ENCODE assay signal across 16 cellular contexts in genomic region chr4:2651998-2652397, GRCh38.
DNase-seq lines count a peak whose midpoint lies in the region; ATAC-seq and TF ChIP-seq lines count a peak whose summit lies in the region.
"Had no signal": no experiment of that assay in that cellular context is flagged by ENCODE, and none has a peak within 500 bp of the region (broad histone marks: within the 10 kb centered on the region; RNA-seq: fewer than 3 reads in every experiment).

No MANE protein-coding gene starts in this region.

- no peak overlapping the region for H2BK120ac ChIP-seq in H9 (ENCODE audit: low read depth, low read length, poor library complexity, severe bottlenecking)

- H3K9ac ChIP-seq in H9 (ENCODE audit: extremely low read depth, insufficient read length, low read length) (no peak overlapping the region), MM.1S (ENCODE audit: low read length) (no peak overlapping the region)

- no peak overlapping the region for H3K56ac ChIP-seq in H9 (ENCODE audit: insufficient read length, low read depth, low read length)

- H3K23me2 ChIP-seq in H9 (ENCODE audit: insufficient read length, low read depth, low read length, poor library complexity, severe bottlenecking), result no peaks in the 10 kb centered on the region

- H3K27me3 Mint-ChIP-seq in activated CD4-positive, alpha-beta T cell treated with anti-CD3 and anti-CD28 coated beads, Interleukin-2, amount 10 ng/mL, durations not matched to agents 7 days and 5 days, result no peaks in the 10 kb centered on the region
- no peaks in the 10 kb centered on the region for H3K27me3 Mint-ChIP-seq in H9 (ENCODE audit: low read depth)
- no peaks in the 10 kb centered on the region for H3K27me3 Mint-ChIP-seq in activated T-helper 2 cell treated with anti-CD3 and anti-CD28 coated beads, Interferon-gamma antibody, Interleukin-2, Interleukin-4, amounts not matched to agents 10 μg/mL and 5 μg/mL and 100 μg/mL, durations not matched to agents 14 hours and 24 hours and 36 hours (ENCODE audit: low read depth)
- H3K27me3 Mint-ChIP-seq in natural killer cell treated with Interleukin-12 subunit alpha and Interleukin-12 subunit beta and Interleukin-15 and Interleukin-18, amount 100 ng/mL, for 72 hours, result no peaks in the 10 kb centered on the region
- H3K27me3 Mint-ChIP-seq: brain had no signal

- no peak overlapping the region for H3K4me2 ChIP-seq in H9 (ENCODE audit: insufficient read depth, insufficient read length, low read length)
- H3K4me2 ChIP-seq in MM.1S (ENCODE audit: low read depth, low read length), result no peak overlapping the region

- H3K9me3 ChIP-seq in H9 (ENCODE audit: control insufficient read depth, low read depth, low read length) (no peaks in the 10 kb centered on the region), MM.1S (replicated peaks; ENCODE audit: insufficient read depth, low read length) (no peaks in the 10 kb centered on the region)
- H3K9me3 ChIP-seq: esophagus muscularis mucosa had no signal

- no peak for TF ChIP-seq CTCF in H9 (conservative IDR thresholded peaks at IDR 0.05)
- no peak for TF ChIP-seq CTCF in MM.1S (IDR thresholded peaks at IDR 0.05; ENCODE audit: low read length)

- H4K91ac ChIP-seq in H9 (ENCODE audit: insufficient read length, low read depth, low read length), result no peak overlapping the region

- no peak overlapping the region for H3K4me3 Mint-ChIP-seq in activated CD4-positive, alpha-beta T cell treated with anti-CD3 and anti-CD28 coated beads, Interleukin-2, amount 10 ng/mL, durations not matched to agents 7 days and 5 days
- H3K4me3 Mint-ChIP-seq in H9, result no peak overlapping the region
- H3K4me3 Mint-ChIP-seq in activated T-helper 2 cell treated with anti-CD3 and anti-CD28 coated beads, Interferon-gamma antibody, Interleukin-2, Interleukin-4, amounts not matched to agents 10 μg/mL and 5 μg/mL and 100 μg/mL, durations not matched to agents 14 hours and 24 hours and 36 hours (ENCODE audit: low read depth), result no peak overlapping the region
- no peak overlapping the region for H3K4me3 Mint-ChIP-seq in natural killer cell treated with Interleukin-12 subunit alpha and Interleukin-12 subunit beta and Interleukin-15 and Interleukin-18, amount 100 ng/mL, for 72 hours
- H3K4me3 Mint-ChIP-seq: brain had no signal

- H2BK5ac ChIP-seq in H9 (ENCODE audit: insufficient read length, low read length), result no peak overlapping the region

- no peak overlapping the region for H3K4me3 ChIP-seq in MM.1S (ENCODE audit: low read length)
- H3K4me3 ChIP-seq: dorsolateral prefrontal cortex, esophagus muscularis mucosa had no signal

- no peak overlapping the region for H3K4ac ChIP-seq in H9 (ENCODE audit: low read depth, low read length)

- H3F3A ChIP-seq in MM.1S (ENCODE audit: insufficient read depth, low read length), result no peaks in the 10 kb centered on the region

- peaks cover 34% of the 10 kb centered on the region for H3K36me3 Mint-ChIP-seq in activated CD4-positive, alpha-beta T cell treated with anti-CD3 and anti-CD28 coated beads, Interleukin-2, amount 10 ng/mL, durations not matched to agents 7 days and 5 days (ENCODE audit: low read depth)
- H3K36me3 Mint-ChIP-seq in H9 (ENCODE audit: insufficient read depth in 1 of 3, low read depth in 3 of 3), result peaks cover 29 to 58% (median 47%) of the 10 kb centered on the region in 3 experiments
- H3K36me3 Mint-ChIP-seq in activated T-helper 2 cell treated with anti-CD3 and anti-CD28 coated beads, Interferon-gamma antibody, Interleukin-2, Interleukin-4, amounts not matched to agents 10 μg/mL and 5 μg/mL and 100 μg/mL, durations not matched to agents 14 hours and 24 hours and 36 hours (ENCODE audit: low read depth), result peaks cover 59% of the 10 kb centered on the region
- H3K36me3 Mint-ChIP-seq in natural killer cell treated with Interleukin-12 subunit alpha and Interleukin-12 subunit beta and Interleukin-15 and Interleukin-18, amount 100 ng/mL, for 72 hours, result peaks cover 8% of the 10 kb centered on the region

- H2BK12ac ChIP-seq in H9 (ENCODE audit: insufficient read length, low read depth, low read length), result no peak overlapping the region

- H2BK15ac ChIP-seq in H9 (ENCODE audit: low read depth, low read length), result no peak overlapping the region

- H3K27me3 ChIP-seq in H9 (ENCODE audit: insufficient read depth, low read length) (no peaks in the 10 kb centered on the region), MM.1S (replicated peaks; ENCODE audit: insufficient read depth, low read length) (no peaks in the 10 kb centered on the region)
- H3K27me3 ChIP-seq: dorsolateral prefrontal cortex, esophagus muscularis mucosa had no signal

- WGBS in H9 (ENCODE audit: extremely low coverage, insufficient read length, low lambda C conversion rate), result no CpG with 5 or more reads among the region's 2 CpGs

- no peak for DNase-seq in activated CD4-positive, alpha-beta T cell treated with anti-CD3 and anti-CD28 coated beads, Interleukin-2, amount 10 ng/mL, durations not matched to agents 7 days and 5 days
- no peak for DNase-seq in activated CD4-positive, alpha-beta T cell treated with anti-CD3 and anti-CD28 coated beads, Interleukin-2, amount 50 U/mL, for 4 hours
- DNase-seq in H9 (no peak), germinal center (ENCODE audit: low spot score) (no peak), MM.1S (no peak)
- no peak for DNase-seq in activated T-helper 2 cell treated with anti-CD3 and anti-CD28 coated beads, Interferon-gamma antibody, Interleukin-2, Interleukin-4, amounts not matched to agents 10 μg/mL and 5 μg/mL and 100 μg/mL, durations not matched to agents 14 hours and 24 hours and 36 hours (ENCODE audit: low spot score)
- no peak for DNase-seq in natural killer cell treated with Interleukin-12 subunit alpha and Interleukin-12 subunit beta and Interleukin-15 and Interleukin-18, amount 100 ng/mL, for 72 hours (ENCODE audit: low spot score)
- DNase-seq: activated CD4-positive, alpha-beta T cell treated with anti-CD3 and anti-CD28 coated beads for 1 hour; activated gamma-delta T cell; dorsolateral prefrontal cortex; mammary epithelial cell; NCI-H1105; retina had no signal

- H3K9me3 Mint-ChIP-seq in activated CD4-positive, alpha-beta T cell treated with anti-CD3 and anti-CD28 coated beads, Interleukin-2, amount 10 ng/mL, durations not matched to agents 7 days and 5 days, result no peaks in the 10 kb centered on the region
- no peaks in the 10 kb centered on the region for H3K9me3 Mint-ChIP-seq in H9
- H3K9me3 Mint-ChIP-seq in activated T-helper 2 cell treated with anti-CD3 and anti-CD28 coated beads, Interferon-gamma antibody, Interleukin-2, Interleukin-4, amounts not matched to agents 10 μg/mL and 5 μg/mL and 100 μg/mL, durations not matched to agents 14 hours and 24 hours and 36 hours, result no peaks in the 10 kb centered on the region
- no peaks in the 10 kb centered on the region for H3K9me3 Mint-ChIP-seq in natural killer cell treated with Interleukin-12 subunit alpha and Interleukin-12 subunit beta and Interleukin-15 and Interleukin-18, amount 100 ng/mL, for 72 hours
- H3K9me3 Mint-ChIP-seq: brain had no signal

- no peaks in the 10 kb centered on the region for H3K36me3 ChIP-seq in MM.1S (replicated peaks; ENCODE audit: insufficient read depth, low read length)

- CTCF ChIA-PET in activated CD4-positive, alpha-beta T cell treated with anti-CD3 and anti-CD28 coated beads, Interleukin-2, amount 10 ng/mL, durations not matched to agents 7 days and 5 days (lab: Charles Lee), result no interaction called here

- H2BK20ac ChIP-seq in H9 (ENCODE audit: low read depth, low read length, poor library complexity, severe bottlenecking), result no peak overlapping the region

- no peaks in the 10 kb centered on the region for H3K9me2 ChIP-seq in MM.1S (replicated peaks; ENCODE audit: insufficient read depth, low read length)

- H4K5ac ChIP-seq in H9 (ENCODE audit: insufficient read length, low read depth, low read length), result no peak overlapping the region

- H3K27ac Mint-ChIP-seq in activated CD4-positive, alpha-beta T cell treated with anti-CD3 and anti-CD28 coated beads, Interleukin-2, amount 10 ng/mL, durations not matched to agents 7 days and 5 days, result peak overlapping the region; percentile 77
- H3K27ac Mint-ChIP-seq in H9, result peak overlapping the region in 2 of 3 experiments; percentile 24 to 42; a peak in 4 of 7 replicates
- peak overlapping the region; percentile 51 for H3K27ac Mint-ChIP-seq in activated T-helper 2 cell treated with anti-CD3 and anti-CD28 coated beads, Interferon-gamma antibody, Interleukin-2, Interleukin-4, amounts not matched to agents 10 μg/mL and 5 μg/mL and 100 μg/mL, durations not matched to agents 14 hours and 24 hours and 36 hours
- H3K27ac Mint-ChIP-seq in natural killer cell treated with Interleukin-12 subunit alpha and Interleukin-12 subunit beta and Interleukin-15 and Interleukin-18, amount 100 ng/mL, for 72 hours, result peak overlapping the region; percentile 10 to 55

- H3K23ac ChIP-seq in H9 (ENCODE audit: insufficient read length, low read depth, low read length), result no peak overlapping the region

- ATAC-seq in natural killer cell treated with Interleukin-12 subunit alpha and Interleukin-12 subunit beta and Interleukin-15 and Interleukin-18, amount 100 ng/mL, for 72 hours, result no peak
- ATAC-seq in HG02642 (IDR thresholded peaks at IDR 0.05; ENCODE audit: poor library complexity, unreplicated experiment), result no peak

- H3K18ac ChIP-seq in H9 (ENCODE audit: insufficient read length, low read depth, low read length), result no peak overlapping the region

- H2AFZ ChIP-seq in H9 (ENCODE audit: low read length) (no peak overlapping the region), MM.1S (ENCODE audit: low read length) (no peak overlapping the region)

- POLR2A ChIA-PET in activated CD4-positive, alpha-beta T cell treated with anti-CD3 and anti-CD28 coated beads, Interleukin-2, amount 10 ng/mL, durations not matched to agents 7 days and 5 days (lab: Charles Lee), result no interaction called here

- H3K79me2 ChIP-seq in H9 (ENCODE audit: insufficient read depth, low read length) (no peaks in the 10 kb centered on the region), MM.1S (ENCODE audit: low read length) (no peaks in the 10 kb centered on the region)

- H4K20me1 ChIP-seq in H9 (ENCODE audit: control insufficient read depth, insufficient read depth, insufficient read length) (no peaks in the 10 kb centered on the region), MM.1S (ENCODE audit: insufficient read depth, low read length) (no peaks in the 10 kb centered on the region)

- no peak overlapping the region for H3T11ph ChIP-seq in H9 (ENCODE audit: low read length)

- no peak overlapping the region for H4K8ac ChIP-seq in H9 (replicated peaks; ENCODE audit: insufficient read length, low read depth, low read length)

- H3K27ac ChIP-seq in H9 (ENCODE audit: insufficient read length, low read depth, low read length) (no peak overlapping the region), MM.1S (ENCODE audit: low read length) (no peak overlapping the region)
- H3K27ac ChIP-seq: dorsolateral prefrontal cortex, esophagus muscularis mucosa had no signal

- intact Hi-C loops in activated T-helper 2 cell treated with anti-CD3 and anti-CD28 coated beads, Interferon-gamma antibody, Interleukin-2, Interleukin-4, amounts not matched to agents 10 μg/mL and 5 μg/mL and 100 μg/mL, durations not matched to agents 14 hours and 24 hours and 36 hours (cut with micrococcal nuclease), result no loop called here

- H3K4me1 ChIP-seq in H9 (ENCODE audit: insufficient read depth, low read length), result no peaks in the 10 kb centered on the region
- H3K4me1 ChIP-seq in MM.1S (ENCODE audit: low read length), result no peaks in the 10 kb centered on the region
- H3K4me1 ChIP-seq: esophagus muscularis mucosa had no signal

- peaks cover 18% of the 10 kb centered on the region for H3K4me1 Mint-ChIP-seq in activated CD4-positive, alpha-beta T cell treated with anti-CD3 and anti-CD28 coated beads, Interleukin-2, amount 10 ng/mL, durations not matched to agents 7 days and 5 days
- H3K4me1 Mint-ChIP-seq in H9, result peaks cover 5 to 6% of the 10 kb centered on the region in 2 experiments; a peak in 2 of 4 replicates
- H3K4me1 Mint-ChIP-seq in activated T-helper 2 cell treated with anti-CD3 and anti-CD28 coated beads, Interferon-gamma antibody, Interleukin-2, Interleukin-4, amounts not matched to agents 10 μg/mL and 5 μg/mL and 100 μg/mL, durations not matched to agents 14 hours and 24 hours and 36 hours (ENCODE audit: low read depth), result peaks cover 24% of the 10 kb centered on the region
- H3K4me1 Mint-ChIP-seq in natural killer cell treated with Interleukin-12 subunit alpha and Interleukin-12 subunit beta and Interleukin-15 and Interleukin-18, amount 100 ng/mL, for 72 hours (ENCODE audit: low read depth in 2 of 2), result peaks cover 17 to 18% of the 10 kb centered on the region in 2 donors
- H3K4me1 Mint-ChIP-seq: brain had no signal

- H3K14ac ChIP-seq in H9 (ENCODE audit: insufficient read depth, low read length), result no peak overlapping the region

- no peaks in the 10 kb centered on the region for H3K79me1 ChIP-seq in H9 (ENCODE audit: insufficient read depth, low read depth, low read length, poor library complexity, severe bottlenecking)

- H2AK5ac ChIP-seq in H9 (ENCODE audit: insufficient read length, low read length), result no peak overlapping the region
